23 cellular contexts compared by ENCODE assay signal in the genomic region with DNA sequence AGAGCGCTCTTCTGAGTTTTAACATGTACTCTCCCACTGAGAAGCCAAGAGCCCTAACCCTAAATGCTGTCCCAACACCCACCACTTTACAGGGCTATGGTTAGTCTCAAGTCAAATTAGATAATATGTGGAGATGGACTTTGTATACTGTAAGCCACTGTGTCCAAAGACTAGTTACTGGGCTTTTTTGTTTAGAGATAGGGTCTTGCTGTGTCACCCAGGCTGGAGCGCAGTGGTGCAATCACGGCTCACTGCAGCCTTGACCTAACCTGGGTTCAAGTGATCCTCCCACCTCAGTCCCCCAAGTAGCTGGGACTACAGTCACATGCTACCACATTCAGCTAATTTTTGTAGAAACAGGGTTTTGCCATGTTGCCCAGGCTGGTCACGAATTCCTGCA. TPM values are rescaled to one million over a fixed set of nuclear protein-coding genes. Genes with fewer than 3 reads are reported as not detected.
DNase-seq lines count a peak whose midpoint lies in the region; ATAC-seq and TF ChIP-seq lines count a peak whose summit lies in the region.
"Had no signal": no experiment of that assay in that cellular context is flagged by ENCODE, and none has a peak within 500 bp of the region (broad histone marks: within the 10 kb centered on the region; RNA-seq: fewer than 3 reads in every experiment).

No MANE protein-coding gene starts in this region.

- no peak overlapping the region for H3K4me3 ChIP-seq in neural progenitor cell
- H3K4me3 ChIP-seq: BLaER1, GM12878 had no signal

- no peak for TF ChIP-seq CTCF in neural progenitor cell (IDR thresholded peaks at IDR 0.05)

- no peak overlapping the region for H3K27ac Mint-ChIP-seq in activated CD8-positive, alpha-beta memory T cell treated with anti-CD3 and anti-CD28 coated beads, Interleukin-2, amount 10 ng/mL, durations not matched to agents 7 days and 5 days
- peak overlapping the region; percentile 10 for H3K27ac Mint-ChIP-seq in neural progenitor cell
- H3K27ac Mint-ChIP-seq: CD4-positive, alpha-beta memory T cell had no signal

- CTCF ChIA-PET in activated CD8-positive, alpha-beta memory T cell treated with anti-CD3 and anti-CD28 coated beads, Interleukin-2, amount 10 ng/mL, durations not matched to agents 7 days and 5 days (lab: Charles Lee) = no interaction called here

- no peaks in the 10 kb centered on the region for H3K27me3 Mint-ChIP-seq in activated CD8-positive, alpha-beta memory T cell treated with anti-CD3 and anti-CD28 coated beads, Interleukin-2, amount 10 ng/mL, durations not matched to agents 7 days and 5 days
- H3K27me3 Mint-ChIP-seq in neural progenitor cell (ENCODE audit: insufficient read depth, low read depth) = peaks cover 2% of the 10 kb centered on the region
- H3K27me3 Mint-ChIP-seq: CD4-positive, alpha-beta memory T cell; CD4-positive, CD25-positive, alpha-beta regulatory T cell; CD8-positive, alpha-beta memory T cell had no signal

- no peak overlapping the region for H2AFZ ChIP-seq in neural progenitor cell (replicated peaks)

- ATAC-seq in activated CD8-positive, alpha-beta memory T cell treated with anti-CD3 and anti-CD28 coated beads, Interleukin-2, amount 10 ng/mL, durations not matched to agents 7 days and 5 days = no peak
- ATAC-seq in left lobe of liver = peak; percentile 32
- ATAC-seq: GM12878 had no signal

- no peak overlapping the region for H3K27ac ChIP-seq in neural progenitor cell
- H3K27ac ChIP-seq: BLaER1 had no signal

- peaks cover 2% of the 10 kb centered on the region for H3K9me3 Mint-ChIP-seq in activated CD8-positive, alpha-beta memory T cell treated with anti-CD3 and anti-CD28 coated beads, Interleukin-2, amount 10 ng/mL, durations not matched to agents 7 days and 5 days (ENCODE audit: low read depth)
- peaks cover 2% of the 10 kb centered on the region for H3K9me3 Mint-ChIP-seq in neural progenitor cell

- no peak overlapping the region for H3K4me3 Mint-ChIP-seq in activated CD8-positive, alpha-beta memory T cell treated with anti-CD3 and anti-CD28 coated beads, Interleukin-2, amount 10 ng/mL, durations not matched to agents 7 days and 5 days
- no peak overlapping the region for H3K4me3 Mint-ChIP-seq in neural progenitor cell
- H3K4me3 Mint-ChIP-seq: CD14-positive monocyte; CD4-positive, alpha-beta memory T cell; CD4-positive, CD25-positive, alpha-beta regulatory T cell; CD8-positive, alpha-beta memory T cell had no signal

- H3K9ac ChIP-seq in neural progenitor cell = no peak overlapping the region
- H3K9ac ChIP-seq: BLaER1 had no signal

- DNase-seq in activated CD8-positive, alpha-beta memory T cell treated with anti-CD3 and anti-CD28 coated beads for 24 hours = peak; percentile 15
- DNase-seq in activated CD8-positive, alpha-beta memory T cell treated with anti-CD3 and anti-CD28 coated beads, Interleukin-2, amount 10 ng/mL, durations not matched to agents 7 days and 5 days = no peak
- DNase-seq in left lobe of liver (ENCODE audit: low spot score) (no peak), neural progenitor cell (ENCODE audit: low spot score) (no peak), NCI-H1105 (lab: John Stamatoyannopoulos, UW) (no peak)
- DNase-seq: 8988T; ACHN; BE2C; C1 segment of cervical spinal cord; CD4-positive, alpha-beta memory T cell; CD4-positive, CD25-positive, alpha-beta regulatory T cell; CD8-positive, alpha-beta memory T cell; COR-L47; DMS 273 treated with DMSO at 0.1 percent for 48 hours; DMS153; DMS53; DMS79; DND-41; EL; GDM1 had no signal

- H3K36me3 Mint-ChIP-seq in activated CD8-positive, alpha-beta memory T cell treated with anti-CD3 and anti-CD28 coated beads, Interleukin-2, amount 10 ng/mL, durations not matched to agents 7 days and 5 days = peaks cover 72% of the 10 kb centered on the region
- H3K36me3 Mint-ChIP-seq in neural progenitor cell = peaks cover 62% of the 10 kb centered on the region

- no peaks in the 10 kb centered on the region for H3K4me1 Mint-ChIP-seq in activated CD8-positive, alpha-beta memory T cell treated with anti-CD3 and anti-CD28 coated beads, Interleukin-2, amount 10 ng/mL, durations not matched to agents 7 days and 5 days
- no peaks in the 10 kb centered on the region for H3K4me1 Mint-ChIP-seq in neural progenitor cell
- H3K4me1 Mint-ChIP-seq: CD14-positive monocyte had no signal

- H3F3A ChIP-seq in neural progenitor cell (ENCODE audit: low read depth) = no peaks in the 10 kb centered on the region

- no peaks in the 10 kb centered on the region for H3K4me1 ChIP-seq in neural progenitor cell
- H3K4me1 ChIP-seq: BE2C, BLaER1 had no signal

- H3K27me3 ChIP-seq in neural progenitor cell = no peaks in the 10 kb centered on the region
- H3K27me3 ChIP-seq: BE2C, BLaER1 had no signal

- no peak overlapping the region for H3K4me2 ChIP-seq in neural progenitor cell
- H3K4me2 ChIP-seq: BLaER1 had no signal

- peaks cover 18% of the 10 kb centered on the region for H3K79me2 ChIP-seq in neural progenitor cell (ENCODE audit: low read depth)

- peaks cover 6% of the 10 kb centered on the region for H4K20me1 ChIP-seq in neural progenitor cell (ENCODE audit: low read depth)

- H3K36me3 ChIP-seq in neural progenitor cell = peaks cover 6% of the 10 kb centered on the region

- H3K9me3 ChIP-seq in neural progenitor cell (ENCODE audit: low read depth) = no peaks in the 10 kb centered on the region
- H3K9me3 ChIP-seq: BE2C had no signal

RNA-seq across cellular contexts. Expression of gene ZNF445, which starts 23.2 kb away (rescaled TPM):
- 10 to 100 TPM; 17.9 to 24.0 TPM for total RNA-seq in activated CD8-positive, alpha-beta memory T cell treated with anti-CD3 and anti-CD28 coated beads, Interleukin-2, amount 10 ng/mL, durations not matched to agents 7 days and 5 days
- total RNA-seq in left lobe of liver (10.6 TPM), neural progenitor cell (ENCODE audit: low replicate concordance) (28.3 and 29.7 TPM in 2 replicates)
